In genomic region chr5:40165789-40166728, GRCh38 we compare ENCODE assay signal across 14 cellular contexts.
DNase-seq lines count a peak whose midpoint lies in the region; ATAC-seq, FAIRE-seq and TF ChIP-seq lines count a peak whose summit lies in the region.
"Had no signal": no experiment of that assay in that cellular context is flagged by ENCODE, and none has a peak within 500 bp of the region (broad histone marks: within the 10 kb centered on the region; RNA-seq: fewer than 3 reads in every experiment).

No MANE protein-coding gene starts in this region.

- TF ChIP-seq CTCF in A549 (IDR thresholded peaks at IDR 0.05): 0 out of 3 replicates have a peak, but pooled peaks have one; percentile 9
- TF ChIP-seq CTCF in fibroblast of pulmonary artery (IDR thresholded peaks at IDR 0.05; ENCODE audit: low read length, missing control alignments): no peak
- TF ChIP-seq CTCF in glutamatergic neuron (IDR thresholded peaks at IDR 0.05; ENCODE audit: partially characterized antibody, unreplicated experiment): no peak

- H3K27ac ChIP-seq in A549: no peak overlapping the region
- H3K27ac ChIP-seq: SJSA1, skin epidermis had no signal

- TF ChIP-seq EP300 in A549 (IDR thresholded peaks at IDR 0.05): no peak

- TF ChIP-seq POLR2A in A549 (IDR thresholded peaks at IDR 0.05; ENCODE audit: low read length): no peak

- POLR2A ChIA-PET in A549 (lab: Yijun Ruan, JAX): no interaction called here

- DNase-seq in A549 (ENCODE audit: low read depth in 1 of 2, low spot score in 1 of 2): peak in 1 of 2 experiments; percentile 15
- peak; percentile 6 for DNase-seq in Daoy (ENCODE audit: low read depth)
- peak; percentile 33 for DNase-seq in RPMI7951 (ENCODE audit: low read depth)
- DNase-seq in fibroblast of pulmonary artery (ENCODE audit: low read depth): peak; percentile 6
- DNase-seq in SHP77 treated with DMSO at 0.1 percent for 48 hours (lab: John Stamatoyannopoulos, UW): no peak
- no peak for DNase-seq in NCI-H2171 (lab: John Stamatoyannopoulos, UW)
- no peak for DNase-seq in activated T-cell treated with anti-CD3 and anti-CD28 coated beads, Interleukin-2, amount 50 U/mL, for 24 hours
- DNase-seq in glutamatergic neuron: no peak
- DNase-seq: activated naive CD4-positive, alpha-beta T cell; Caco-2; Kasumi-1; NCI-H446 treated with DMSO at 0.1 percent for 48 hours had no signal

- H3K36me3 Mint-ChIP-seq in activated T-cell treated with anti-CD3 and anti-CD28 coated beads, Interleukin-2, amount 50 U/mL, for 24 hours (ENCODE audit: low read depth): no peaks in the 10 kb centered on the region
- no peaks in the 10 kb centered on the region for H3K36me3 Mint-ChIP-seq in glutamatergic neuron (ENCODE audit: unreplicated experiment)

- no peak overlapping the region for H3K4me3 ChIP-seq in A549
- no peak overlapping the region for H3K4me3 ChIP-seq in fibroblast of pulmonary artery (replicated peaks; ENCODE audit: low read depth, low read length)
- H3K4me3 ChIP-seq: SJSA1, skin epidermis had no signal

- H3K27me3 Mint-ChIP-seq in activated T-cell treated with anti-CD3 and anti-CD28 coated beads, Interleukin-2, amount 50 U/mL, for 24 hours: no peaks in the 10 kb centered on the region
- peaks cover under 1% of the 10 kb centered on the region for H3K27me3 Mint-ChIP-seq in glutamatergic neuron (ENCODE audit: unreplicated experiment)

- peaks cover 10% of the 10 kb centered on the region; the same call in 2 of the 3 replicates for H3K9me3 ChIP-seq in A549
- H3K9me3 ChIP-seq: Caco-2, SJSA1 had no signal

- no peaks in the 10 kb centered on the region for H3K4me1 ChIP-seq in A549
- H3K4me1 ChIP-seq: Caco-2, SJSA1 had no signal

- ATAC-seq in A549: no peak

- H3K27ac Mint-ChIP-seq in activated T-cell treated with anti-CD3 and anti-CD28 coated beads, Interleukin-2, amount 50 U/mL, for 24 hours: no peak overlapping the region
- H3K27ac Mint-ChIP-seq in glutamatergic neuron (ENCODE audit: unreplicated experiment): no peak overlapping the region

- no peak overlapping the region for H3K4me3 Mint-ChIP-seq in activated T-cell treated with anti-CD3 and anti-CD28 coated beads, Interleukin-2, amount 50 U/mL, for 24 hours
- no peak overlapping the region for H3K4me3 Mint-ChIP-seq in glutamatergic neuron (ENCODE audit: unreplicated experiment)

- peaks cover 10% of the 10 kb centered on the region for H3K9me3 Mint-ChIP-seq in activated T-cell treated with anti-CD3 and anti-CD28 coated beads, Interleukin-2, amount 50 U/mL, for 24 hours
- H3K9me3 Mint-ChIP-seq in glutamatergic neuron (ENCODE audit: unreplicated experiment): no peaks in the 10 kb centered on the region

- no peak for FAIRE-seq in A549 (lab: Jason Lieb, UNC)

- H3K4me1 Mint-ChIP-seq in activated T-cell treated with anti-CD3 and anti-CD28 coated beads, Interleukin-2, amount 50 U/mL, for 24 hours (ENCODE audit: low read depth): peaks cover 10% of the 10 kb centered on the region
- no peaks in the 10 kb centered on the region for H3K4me1 Mint-ChIP-seq in glutamatergic neuron (ENCODE audit: low read depth, unreplicated experiment)

- peak; percentile 23 to 51; a peak in 3 of 5 replicates for TF ChIP-seq RAD21 in A549 (conservative IDR thresholded peaks at IDR 0.05 in 1 of 2, IDR thresholded peaks at IDR 0.05 in 1 of 2)

- H3K4me2 ChIP-seq in A549: no peak overlapping the region

- CTCF ChIA-PET in A549 (lab: Yijun Ruan, JAX): interaction anchor here (0.6 to 1.9 kb wide), 6 partner anchors 10 to 520 kb away, joined by 3 to 4 read pairs (median 3); no protein-coding TSS in a partner anchor

- 51% methylated on average over 7 of the region's 7 CpGs for WGBS in A549 (ENCODE audit: missing lambda C conversion rate)

TF ChIP-seq in A549, 52 proteins besides CTCF, POLR2A, EP300 and RAD21:
- TF ChIP-seq NR3C1 (IDR thresholded peaks at IDR 0.05): no peak
- TF ChIP-seq KDM5A (IDR thresholded peaks at IDR 0.05): no peak
- TF ChIP-seq SMC3 (IDR thresholded peaks at IDR 0.05): 0 out of 3 replicates have a peak, but pooled peaks have one; percentile 10
- no peak for TF ChIP-seq NPAS2 (CRISPR knock-in tag; IDR thresholded peaks at IDR 0.05; ENCODE audit: borderline replicate concordance)
- TF ChIP-seq PHF8 (IDR thresholded peaks at IDR 0.05; ENCODE audit: borderline replicate concordance, low read depth): no peak

Comparison
In these comparisons a context has a peak if more than half of its experiments do, and no peak if none do; other contexts are left out.
1. DNase-seq: peak in Daoy (single experiment), RPMI7951 (single experiment) and fibroblast of pulmonary artery (single experiment); none in SHP77 treated with DMSO at 0.1 percent for 48 hours (single experiment), NCI-H2171 (single experiment), activated T-cell treated with anti-CD3 and anti-CD28 coated beads, Interleukin-2, amount 50 U/mL, for 24 hours (single experiment) and glutamatergic neuron (single experiment).